ENCODE assay signal across 8 cellular contexts in genomic region chr3:87167634-87168456, GRCh38. TPM values are rescaled to one million over a fixed set of nuclear protein-coding genes. Genes with fewer than 3 reads are reported as not detected.
DNase-seq lines count a peak whose midpoint lies in the region; ATAC-seq and TF ChIP-seq lines count a peak whose summit lies in the region.

No MANE protein-coding gene starts in this region.

- POLR2A ChIA-PET in IMR-90 (lab: Charles Lee; ENCODE audit: unreplicated experiment), result no interaction called here

- H3K23ac ChIP-seq in IMR-90 (ENCODE audit: low read depth, low read length), result no peak overlapping the region

- BruUV-seq in IMR-90 (replicated peaks; lab: Mats Ljungman, UMichigan), result no TSS peak

- no peaks in the 10 kb centered on the region for H3K36me3 Mint-ChIP-seq in chondrocyte (ENCODE audit: low read depth)
- no peaks in the 10 kb centered on the region for H3K36me3 Mint-ChIP-seq in type B pancreatic cell

- no peaks in the 10 kb centered on the region for H3K9me3 Mint-ChIP-seq in chondrocyte (ENCODE audit: low read depth)
- no peaks in the 10 kb centered on the region for H3K9me3 Mint-ChIP-seq in type B pancreatic cell

- dilution Hi-C loops in IMR-90 (cut with HindIII; ENCODE audit: low sequenced_read_pairs, unreplicated experiment), result no loop called here

- H2AFZ ChIP-seq in IMR-90 (replicated peaks; ENCODE audit: low read length, poor library complexity), result no peak overlapping the region

- H3K9me1 ChIP-seq in IMR-90 (ENCODE audit: insufficient read depth, low read length), result no peaks in the 10 kb centered on the region

- no peak overlapping the region for H3K27ac Mint-ChIP-seq in chondrocyte (ENCODE audit: unreplicated experiment)
- no peak overlapping the region for H3K27ac Mint-ChIP-seq in type B pancreatic cell

- H4K20me1 ChIP-seq in IMR-90 (ENCODE audit: insufficient read depth, low read length), result no peaks in the 10 kb centered on the region

- TF ChIP-seq RAD21 in IMR-90 (IDR thresholded peaks at IDR 0.05; ENCODE audit: low read length), result peak; percentile 44

- H3K9me3 ChIP-seq in cardiac muscle cell (ENCODE audit: low read depth) (no peaks in the 10 kb centered on the region), IMR-90 (ENCODE audit: control insufficient read depth, insufficient read depth, low read length) (no peaks in the 10 kb centered on the region), RWPE2 (ENCODE audit: severe bottlenecking) (no peaks in the 10 kb centered on the region)

- H3K56ac ChIP-seq in IMR-90 (ENCODE audit: extremely low read depth, insufficient read depth, low read length), result no peak overlapping the region

- no peak overlapping the region for H3K9ac ChIP-seq in IMR-90 (ENCODE audit: low read depth, low read length)

- no peak overlapping the region for H2BK120ac ChIP-seq in IMR-90 (ENCODE audit: low read depth, low read length)

- H2BK15ac ChIP-seq in IMR-90 (ENCODE audit: low read depth, low read length), result no peak overlapping the region

- no peak overlapping the region for H2AK9ac ChIP-seq in IMR-90 (replicated peaks; ENCODE audit: low read depth, low read length, poor library complexity)

- H3K4me2 ChIP-seq in IMR-90 (ENCODE audit: low read depth, low read length), result peak overlapping the region; percentile 50; the same call in 1 of the 2 replicates

- H3K36me3 ChIP-seq in cardiac muscle cell (no peaks in the 10 kb centered on the region), IMR-90 (ENCODE audit: control insufficient read depth, insufficient read depth, low read length) (no peaks in the 10 kb centered on the region), RWPE2 (ENCODE audit: low read depth) (no peaks in the 10 kb centered on the region)

- H3K27me3 ChIP-seq in cardiac muscle cell, result no peaks in the 10 kb centered on the region
- no peaks in the 10 kb centered on the region for H3K27me3 ChIP-seq in IMR-90 (ENCODE audit: control insufficient read depth, insufficient read depth, low read length)
- H3K27me3 ChIP-seq in RWPE2 (ENCODE audit: insufficient read depth, poor library complexity, severe bottlenecking), result no peaks in the 10 kb centered on the region

- H3K4me3 ChIP-seq in cardiac muscle cell, result no peak overlapping the region
- H3K4me3 ChIP-seq in IMR-90 (ENCODE audit: insufficient read depth, low read depth, low read length), result no peak overlapping the region
- H3K4me3 ChIP-seq in RWPE2 (ENCODE audit: severe bottlenecking), result peak overlapping the region; percentile 8

- no peak overlapping the region for H3K14ac ChIP-seq in IMR-90 (replicated peaks; ENCODE audit: low read depth, low read length)

- CTCF ChIA-PET in IMR-90 (lab: Yijun Ruan, JAX), result interaction anchor here (0.7 to 1.4 kb wide), 3 partner anchors 393 to 466 kb away, joined by 3 to 9 read pairs (median 4); no protein-coding TSS in a partner anchor

- DNase-seq in cardiac muscle cell (ENCODE audit: low read depth in 1 of 2, low spot score in 1 of 2), result peak; percentile 42 to 72
- DNase-seq in cardiac septum (ENCODE audit: low spot score), result no peak
- DNase-seq in IMR-90, result peak; percentile 20
- no peak for DNase-seq in RWPE2 (ENCODE audit: low spot score)
- no peak for DNase-seq in chondrocyte (ENCODE audit: low spot score)
- peak; percentile 86 for DNase-seq in medulla oblongata (ENCODE audit: extremely low spot score)
- no peak for DNase-seq in type B pancreatic cell (ENCODE audit: extremely low spot score, unreplicated experiment)

- H3K18ac ChIP-seq in IMR-90 (ENCODE audit: low read depth, low read length), result no peak overlapping the region

- no peak overlapping the region for H2AK5ac ChIP-seq in IMR-90 (ENCODE audit: low read depth, low read length)

- H3K27ac ChIP-seq in cardiac muscle cell (no peak overlapping the region), IMR-90 (ENCODE audit: insufficient read depth, low read length) (no peak overlapping the region), RWPE2 (ENCODE audit: poor library complexity, severe bottlenecking) (no peak overlapping the region)

- in situ Hi-C loops in IMR-90 (cut with MboI; ENCODE audit: low sequenced_read_pairs), result loop anchor here (10.0 kb wide), 1 partner anchor 393 kb away; no protein-coding TSS in a partner anchor

- H2BK20ac ChIP-seq in IMR-90 (ENCODE audit: low read depth, low read length), result no peak overlapping the region

- TF ChIP-seq CTCF in cardiac muscle cell (IDR thresholded peaks at IDR 0.05; ENCODE audit: low read depth, low read length), result peak; percentile 62
- peak; percentile 52 for TF ChIP-seq CTCF in IMR-90 (conservative IDR thresholded peaks at IDR 0.05; ENCODE audit: low read depth, low read length)
- TF ChIP-seq CTCF in RWPE2 (IDR thresholded peaks at IDR 0.05; ENCODE audit: poor library complexity, severe bottlenecking), result peak; percentile 83
- peak; percentile 88 for TF ChIP-seq CTCF in chondrocyte (IDR thresholded peaks at IDR 0.05)
- TF ChIP-seq CTCF in type B pancreatic cell (conservative IDR thresholded peaks at IDR 0.05), result peak; percentile 81

- H3K27me3 Mint-ChIP-seq in chondrocyte (ENCODE audit: low read depth), result peaks cover 5% of the 10 kb centered on the region
- H3K27me3 Mint-ChIP-seq in type B pancreatic cell, result peaks cover 7% of the 10 kb centered on the region

- no peak overlapping the region for H3K4ac ChIP-seq in IMR-90 (ENCODE audit: low read depth, low read length)

- H4K5ac ChIP-seq in IMR-90 (ENCODE audit: low read depth, low read length), result no peak overlapping the region

- H3K79me1 ChIP-seq in IMR-90 (ENCODE audit: low read depth in 1 of 2, low read length in 2 of 2), result no peaks in the 10 kb centered on the region

- ATAC-seq in GM21619 (IDR thresholded peaks at IDR 0.05; ENCODE audit: unreplicated experiment) (peak; percentile 92), IMR-90 (ENCODE audit: low read depth) (peak; percentile 51), RWPE2 (ENCODE audit: low read depth) (peak; percentile 55; the same call in 1 of the 3 replicates)

- no peak for TF ChIP-seq POLR2A in IMR-90 (IDR thresholded peaks at IDR 0.05; ENCODE audit: low read depth, low read length)

- H4K91ac ChIP-seq in IMR-90 (ENCODE audit: insufficient read depth, low read depth, low read length), result no peak overlapping the region

- no peaks in the 10 kb centered on the region for H3K4me1 ChIP-seq in cardiac muscle cell (ENCODE audit: low read depth)
- H3K4me1 ChIP-seq in IMR-90 (ENCODE audit: control insufficient read depth, insufficient read depth, low read length), result no peaks in the 10 kb centered on the region
- no peaks in the 10 kb centered on the region for H3K4me1 ChIP-seq in RWPE2 (ENCODE audit: insufficient read depth, poor library complexity, severe bottlenecking)

- 45% methylated on average over 1 of the region's 11 CpGs; no CpG with 5 or more reads in 1 of the 2 experiments for WGBS in IMR-90 (ENCODE audit: extremely low coverage in 2 of 2, insufficient read length in 1 of 2), 2 experiments

- H3K4me3 Mint-ChIP-seq in chondrocyte (ENCODE audit: unreplicated experiment), result peak overlapping the region; percentile 50
- peak overlapping the region; percentile 32 for H3K4me3 Mint-ChIP-seq in type B pancreatic cell

- intact Hi-C loops in cardiac septum (cut with DNase I), result loop anchor here (2.0 kb wide), 1 partner anchor 395 kb away; no protein-coding TSS in a partner anchor
- intact Hi-C loops in IMR-90 (cut with micrococcal nuclease), result loop anchor here (1.0 to 5.0 kb wide), 2 partner anchors 394 to 466 kb away; no protein-coding TSS in a partner anchor

- H4K8ac ChIP-seq in IMR-90 (ENCODE audit: low read depth in 2 of 2, low read length in 2 of 2), result no peak overlapping the region

- H3K4me1 Mint-ChIP-seq in chondrocyte (ENCODE audit: low read depth), result peaks cover 6% of the 10 kb centered on the region
- no peaks in the 10 kb centered on the region for H3K4me1 Mint-ChIP-seq in type B pancreatic cell (ENCODE audit: unreplicated experiment)

- no peak overlapping the region for H2BK5ac ChIP-seq in IMR-90 (ENCODE audit: low read depth, low read length, poor library complexity, severe bottlenecking)

TF ChIP-seq in IMR-90, 13 proteins besides CTCF, POLR2A, EP300 and RAD21:
- TF ChIP-seq SMC3 (IDR thresholded peaks at IDR 0.05; ENCODE audit: low read depth, low read length) (peak; percentile 34; the same call in 1 of the 2 replicates), MAFK (IDR thresholded peaks at IDR 0.05; ENCODE audit: low read depth, low read length) (no peak)
TF ChIP-seq in IMR-90: peak in this region for 1.

RNA-seq across cellular contexts. Expression of gene CHMP2B, which starts 59.3 kb away (rescaled TPM):
- total RNA-seq in cardiac muscle cell (20.0 and 25.2 TPM in 2 replicates), cardiac septum (37.2 TPM), IMR-90 (2012; rRNA removed) (6.8 and 15.0 TPM in 2 replicates), chondrocyte (36.0 to 41.8 TPM (median 36.2 TPM) in 3 replicates), type B pancreatic cell (ENCODE audit: low replicate concordance) (29.0 and 36.8 TPM in 2 replicates)
- polyA plus RNA-seq in cardiac muscle cell (48.3 and 60.2 TPM in 2 replicates), IMR-90 (2012; rRNA removed) (11.1 and 14.0 TPM in 2 replicates)
- 6.6 and 8.0 TPM in 2 replicates for polyA plus RNA-seq in IMR-90 (2012; cell fraction: cytosol; rRNA removed)
- polyA plus RNA-seq in IMR-90 (2012; cell fraction: nucleus; rRNA removed; ENCODE audit: low replicate concordance), result 3.1 and 10.4 TPM in 2 replicates

Comparison
In these comparisons a context has a peak if more than half of its experiments do, and no peak if none do; other contexts are left out.
1. DNase-seq: peak in cardiac muscle cell (2 of 2), IMR-90 (single experiment) and medulla oblongata (single experiment); none in cardiac septum (single experiment), RWPE2 (single experiment), chondrocyte (single experiment) and type B pancreatic cell (single experiment).
2. Peak in every context shown above with its lines, with median percentiles within 50 percentile points of each other: CTCF ChIP-seq and ATAC-seq.